ENCODE assay signal across 26 cellular contexts in the genomic region with DNA sequence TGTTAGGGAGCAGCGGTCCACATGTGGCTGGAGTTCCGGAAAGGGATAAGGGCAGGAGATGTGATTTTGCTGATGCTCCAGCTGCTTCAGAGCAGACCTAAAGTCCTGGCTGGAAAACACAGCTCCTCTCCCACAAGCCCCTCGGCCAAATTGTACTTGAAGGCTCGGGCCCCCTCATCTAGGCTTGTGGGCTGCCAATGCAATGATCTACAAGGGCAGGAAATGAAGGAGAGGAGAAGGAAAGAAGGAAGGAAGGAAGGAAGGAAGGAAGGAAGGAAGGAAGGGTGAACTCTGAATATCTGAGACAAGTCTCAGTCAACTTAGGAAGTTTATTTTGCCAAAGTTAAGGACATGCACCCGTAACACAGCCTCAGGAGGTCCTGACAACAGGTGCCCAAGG.
"Had no signal": no experiment of that assay in that cellular context is flagged by ENCODE, and none has a peak within 500 bp of the region (broad histone marks: within the 10 kb centered on the region; RNA-seq: fewer than 3 reads in every experiment).

No MANE protein-coding gene starts in this region.

- DNase-seq: activated CD4-positive, alpha-beta T cell treated with anti-CD3 and anti-CD28 coated beads for 4 hours; activated CD4-positive, alpha-beta T cell treated with anti-CD3 and anti-CD28 coated beads, Interleukin-2, amount 50 U/mL, for 4 hours; activated CD4-positive, CD25-positive, alpha-beta regulatory T cell; activated gamma-delta T cell; activated naive CD4-positive, alpha-beta T cell treated with anti-CD3 and anti-CD28 coated beads, Interleukin-2, amount 10 ng/mL, durations not matched to agents 7 days and 5 days; activated naive CD8-positive, alpha-beta T cell treated with anti-CD3 and anti-CD28 coated beads, Interleukin-2, amount 10 ng/mL, durations not matched to agents 7 days and 5 days; activated T-cell treated with anti-CD3 and anti-CD28 coated beads, Interleukin-2, amount 50 U/mL, for 1 hour; endodermal cell; foreskin fibroblast; hippocampal formation; kidney; left colon; mammary epithelial cell; midbrain; right cardiac atrium; stimulated activated CD4-positive, alpha-beta T cell treated with anti-CD3 and anti-CD28 coated beads, Interleukin-15, amount 100 ng/mL, for 24 hours; stimulated activated CD4-positive, alpha-beta T cell treated with anti-CD3 and anti-CD28 coated beads, Interleukin-2, amount 100 ng/mL, for 24 hours; stimulated activated naive CD4-positive, alpha-beta T cell had no signal

- H3K36me3 Mint-ChIP-seq: activated naive CD4-positive, alpha-beta T cell treated with anti-CD3 and anti-CD28 coated beads, Interleukin-2, amount 10 ng/mL, durations not matched to agents 7 days and 5 days; brain; immature natural killer cell had no signal

- H3K4me1 Mint-ChIP-seq: brain had no signal

- H3K27ac Mint-ChIP-seq: activated naive CD8-positive, alpha-beta T cell treated with anti-CD3 and anti-CD28 coated beads, Interleukin-2, amount 10 ng/mL, durations not matched to agents 7 days and 5 days; activated T-helper 1 cell treated with anti-CD3 and anti-CD28 coated beads, Interleukin-12 subunit alpha, Interleukin-12 subunit beta, Interleukin-2, Interleukin-4 antibody, amounts not matched to agents 30 ng/mL and 10 ng/mL and 1 ng/mL, durations not matched to agents 14 hours and 24 hours and 36 hours; brain; endodermal cell; nephron; T-helper 2 cell treated with Interferon-gamma antibody and Interleukin-4, amounts not matched to agents 5 μg/mL and 100 μg/mL, for 36 hours had no signal

- ATAC-seq: left colon, right cardiac atrium had no signal

- H3K4me3 Mint-ChIP-seq: activated naive CD4-positive, alpha-beta T cell treated with anti-CD3 and anti-CD28 coated beads, Interleukin-2, amount 10 ng/mL, durations not matched to agents 7 days and 5 days; activated T-helper 1 cell treated with anti-CD3 and anti-CD28 coated beads, Interleukin-12 subunit alpha, Interleukin-12 subunit beta, Interleukin-2, Interleukin-4 antibody, amounts not matched to agents 30 ng/mL and 10 ng/mL and 1 ng/mL, durations not matched to agents 14 hours and 24 hours and 36 hours; brain; endodermal cell; nephron; T-helper 2 cell treated with Interferon-gamma antibody and Interleukin-4, amounts not matched to agents 5 μg/mL and 100 μg/mL, for 36 hours had no signal

- H3K9me3 ChIP-seq: ascending aorta had no signal

- H3K27ac ChIP-seq: ascending aorta, cardiac muscle cell, tibial nerve had no signal

- H3K36me3 ChIP-seq: ascending aorta, cardiac muscle cell, tibial nerve had no signal

- H3K9me3 Mint-ChIP-seq: activated naive CD4-positive, alpha-beta T cell treated with anti-CD3 and anti-CD28 coated beads, Interleukin-2, amount 10 ng/mL, durations not matched to agents 7 days and 5 days; activated T-helper 1 cell treated with anti-CD3 and anti-CD28 coated beads, Interleukin-12 subunit alpha, Interleukin-12 subunit beta, Interleukin-2, Interleukin-4 antibody, amounts not matched to agents 30 ng/mL and 10 ng/mL and 1 ng/mL, durations not matched to agents 14 hours and 24 hours and 36 hours; endodermal cell; immature natural killer cell; nephron; T-helper 2 cell treated with Interferon-gamma antibody and Interleukin-4, amounts not matched to agents 5 μg/mL and 100 μg/mL, for 36 hours had no signal
